Comparison of ENCODE assay signal across 8 cellular contexts in genomic region chr10:109924100-109924499, GRCh38. TPM values are rescaled to one million over a fixed set of nuclear protein-coding genes. Genes with fewer than 3 reads are reported as not detected.
DNase-seq lines count a peak whose midpoint lies in the region; ATAC-seq and TF ChIP-seq lines count a peak whose summit lies in the region.

No MANE protein-coding gene starts in this region.

- H3K4me1 ChIP-seq in OCI-LY7 (ENCODE audit: insufficient read depth, low read length, poor library complexity, severe bottlenecking) (peaks cover 44% of the 10 kb centered on the region), trophoblast cell (ENCODE audit: control insufficient read depth in 1 of 2, insufficient read depth in 2 of 2, low read length in 2 of 2) (peaks cover 4 to 14% of the 10 kb centered on the region in 2 experiments)

- POLR2A ChIA-PET in OCI-LY7 (lab: Charles Lee), result interaction anchor here (0.7 to 4.8 kb wide), 5 partner anchors 13 to 554 kb away, joined by 3 to 39 read pairs (median 3); no protein-coding TSS in a partner anchor

- peak overlapping the region; percentile 41 for H3K27ac Mint-ChIP-seq in Calu3 (ENCODE audit: unreplicated experiment)
- peak overlapping the region; percentile 94 to 96 for H3K27ac Mint-ChIP-seq in effector memory CD8-positive, alpha-beta T cell

- peaks cover 8% of the 10 kb centered on the region for H3K79me1 ChIP-seq in trophoblast cell (ENCODE audit: low read length)

- H3K9ac ChIP-seq in trophoblast cell (ENCODE audit: low read length), result no peak overlapping the region

- H3K9me3 ChIP-seq in OCI-LY7 (ENCODE audit: low read length), result peaks cover 10% of the 10 kb centered on the region; the same call in 1 of the 2 replicates
- no peaks in the 10 kb centered on the region for H3K9me3 ChIP-seq in trophoblast cell (ENCODE audit: insufficient read depth, low read depth, low read length)

- CTCF ChIA-PET in Calu3 (lab: Charles Lee) (no interaction called here), OCI-LY7 (lab: Charles Lee; ENCODE audit: unreplicated experiment) (no interaction called here)

- H3K27me3 ChIP-seq in trophoblast cell (ENCODE audit: insufficient read depth, low read length), result no peaks in the 10 kb centered on the region

- peaks cover 24% of the 10 kb centered on the region for H3K4me1 Mint-ChIP-seq in Calu3 (ENCODE audit: low read depth, unreplicated experiment)
- H3K4me1 Mint-ChIP-seq in effector memory CD8-positive, alpha-beta T cell (ENCODE audit: low read depth in 2 of 2), result peaks cover 38 to 45% of the 10 kb centered on the region in 2 donors

- peak overlapping the region; percentile 16 for H4K91ac ChIP-seq in trophoblast cell (ENCODE audit: low read depth, low read length)

- DNase-seq in Calu3 (no peak), OCI-LY7 (ENCODE audit: low spot score) (no peak), trophoblast cell (no peak), HT-29 (ENCODE audit: low spot score) (no peak), NCI-H446 treated with DMSO at 0.1 percent for 48 hours (lab: John Stamatoyannopoulos, UW) (no peak)
- no peak for DNase-seq in effector memory CD8-positive, alpha-beta T cell

- H3K79me2 ChIP-seq in OCI-LY7 (ENCODE audit: insufficient read depth, low read depth, low read length), result peaks cover 41% of the 10 kb centered on the region
- H3K79me2 ChIP-seq in trophoblast cell (ENCODE audit: control insufficient read depth, insufficient read depth, low read length, poor library complexity), result peaks cover 7% of the 10 kb centered on the region

- H2BK5ac ChIP-seq in trophoblast cell (ENCODE audit: low read depth, low read length, poor library complexity), result no peak overlapping the region

- no peak for TF ChIP-seq POLR2A in GM18505 (IDR thresholded peaks at IDR 0.05; ENCODE audit: borderline replicate concordance, extremely low read depth, insufficient read depth, insufficient read length)

- H4K20me1 ChIP-seq in OCI-LY7 (ENCODE audit: insufficient read depth, low read length), result no peaks in the 10 kb centered on the region

- no peak overlapping the region for H3K4ac ChIP-seq in trophoblast cell (ENCODE audit: low read depth, low read length)

- no peaks in the 10 kb centered on the region for H3K9me2 ChIP-seq in OCI-LY7 (ENCODE audit: insufficient read depth, low read length)

- H3K9me3 Mint-ChIP-seq in Calu3 (ENCODE audit: low read depth, unreplicated experiment), result no peaks in the 10 kb centered on the region
- H3K9me3 Mint-ChIP-seq in effector memory CD8-positive, alpha-beta T cell, result no peaks in the 10 kb centered on the region

- TF ChIP-seq CTCF in Calu3 (IDR thresholded peaks at IDR 0.05; ENCODE audit: unreplicated experiment) (no peak), OCI-LY7 (conservative IDR thresholded peaks at IDR 0.05; ENCODE audit: low read length) (no peak)

- peak overlapping the region; percentile 75 for H3K4me2 ChIP-seq in OCI-LY7 (ENCODE audit: low read length)
- peak overlapping the region; percentile 59 for H3K4me2 ChIP-seq in trophoblast cell (ENCODE audit: low read length)

- no peak overlapping the region for H2BK12ac ChIP-seq in trophoblast cell (ENCODE audit: low read length)

- H3K4me3 Mint-ChIP-seq in Calu3 (ENCODE audit: low read depth, unreplicated experiment), result peak overlapping the region; percentile 65
- peak overlapping the region; percentile 86 to 87 for H3K4me3 Mint-ChIP-seq in effector memory CD8-positive, alpha-beta T cell

- no peak overlapping the region for H2BK120ac ChIP-seq in trophoblast cell (ENCODE audit: insufficient read depth, low read length, poor library complexity)

- H3K18ac ChIP-seq in trophoblast cell (ENCODE audit: low read length), result no peak overlapping the region

- H3K27me3 Mint-ChIP-seq in Calu3 (ENCODE audit: unreplicated experiment), result no peaks in the 10 kb centered on the region
- no peaks in the 10 kb centered on the region for H3K27me3 Mint-ChIP-seq in effector memory CD8-positive, alpha-beta T cell

- peak overlapping the region; percentile 82; the same call in 1 of the 2 replicates for H2AFZ ChIP-seq in OCI-LY7 (ENCODE audit: low read length)
- H2AFZ ChIP-seq in trophoblast cell (ENCODE audit: insufficient read depth, low read length, poor library complexity), result no peak overlapping the region

- peak overlapping the region; percentile 80 for H3K4me3 ChIP-seq in OCI-LY7 (ENCODE audit: low read depth, low read length, poor library complexity, severe bottlenecking)
- no peak overlapping the region for H3K4me3 ChIP-seq in trophoblast cell (ENCODE audit: low read depth, low read length)

- intact Hi-C loops in Calu3 (cut with micrococcal nuclease; ENCODE audit: unreplicated experiment), result no loop called here
- intact Hi-C loops in OCI-LY7 (cut with micrococcal nuclease; ENCODE audit: unreplicated experiment), result no loop called here

- H3K27ac ChIP-seq in OCI-LY7 (ENCODE audit: low read depth, low read length, poor library complexity, severe bottlenecking) (no peak overlapping the region), trophoblast cell (ENCODE audit: low read depth, low read length) (no peak overlapping the region)

- no TSS peak for BruUV-seq in Calu3 (replicated peaks; lab: Mats Ljungman, UMichigan)
- no TSS peak for BruUV-seq in OCI-LY7 (replicated peaks; lab: Mats Ljungman, UMichigan)

- H3K14ac ChIP-seq in trophoblast cell (ENCODE audit: low read length), result no peak overlapping the region

- H4K12ac ChIP-seq in trophoblast cell (ENCODE audit: low read depth, low read length), result no peak overlapping the region

- H4K8ac ChIP-seq in trophoblast cell (ENCODE audit: low read depth, low read length), result no peak overlapping the region

- H2AK5ac ChIP-seq in trophoblast cell (ENCODE audit: low read length), result no peak overlapping the region

- H3K36me3 Mint-ChIP-seq in Calu3 (ENCODE audit: insufficient read depth, unreplicated experiment), result peaks cover 24% of the 10 kb centered on the region
- no peaks in the 10 kb centered on the region for H3K36me3 Mint-ChIP-seq in effector memory CD8-positive, alpha-beta T cell (ENCODE audit: insufficient read depth)

- H3K36me3 ChIP-seq in OCI-LY7 (ENCODE audit: insufficient read depth, low read length), result peaks cover 28% of the 10 kb centered on the region
- no peaks in the 10 kb centered on the region for H3K36me3 ChIP-seq in trophoblast cell (ENCODE audit: control insufficient read depth in 1 of 2, insufficient read depth in 2 of 2, low read length in 2 of 2)

- ATAC-seq in effector memory CD8-positive, alpha-beta T cell (replicated peaks), result no peak
- ATAC-seq in GM21367 (IDR thresholded peaks at IDR 0.05; ENCODE audit: unreplicated experiment), result no peak
- no peak for ATAC-seq in GM18505 (IDR thresholded peaks at IDR 0.05; ENCODE audit: unreplicated experiment)

- no peak overlapping the region for H3K23ac ChIP-seq in trophoblast cell (ENCODE audit: low read length)

- no CpG with 5 or more reads among the region's 7 CpGs for WGBS in trophoblast cell (ENCODE audit: extremely low coverage, insufficient coverage, insufficient read length)

RNA-seq across cellular contexts. Expression of gene XPNPEP1, which starts 0.8 kb away (rescaled TPM):
- 50.0 and 63.4 TPM in 2 replicates for total RNA-seq in Calu3 (2022)
- total RNA-seq in OCI-LY7 (2014; rRNA removed; shearing (Covaris generic)), result 234 and 237 TPM in 2 replicates
- 130 and 136 TPM in 2 replicates for total RNA-seq in OCI-LY7 (2022)
- polyA plus RNA-seq in trophoblast cell (2013), result 48.2 and 48.7 TPM in 2 replicates
- total RNA-seq in HT-29 (2014; rRNA removed; shearing (Covaris generic)), result 192 and 240 TPM in 2 replicates
